Comparison of ENCODE assay signal across 1 cellular context in the genomic region with DNA sequence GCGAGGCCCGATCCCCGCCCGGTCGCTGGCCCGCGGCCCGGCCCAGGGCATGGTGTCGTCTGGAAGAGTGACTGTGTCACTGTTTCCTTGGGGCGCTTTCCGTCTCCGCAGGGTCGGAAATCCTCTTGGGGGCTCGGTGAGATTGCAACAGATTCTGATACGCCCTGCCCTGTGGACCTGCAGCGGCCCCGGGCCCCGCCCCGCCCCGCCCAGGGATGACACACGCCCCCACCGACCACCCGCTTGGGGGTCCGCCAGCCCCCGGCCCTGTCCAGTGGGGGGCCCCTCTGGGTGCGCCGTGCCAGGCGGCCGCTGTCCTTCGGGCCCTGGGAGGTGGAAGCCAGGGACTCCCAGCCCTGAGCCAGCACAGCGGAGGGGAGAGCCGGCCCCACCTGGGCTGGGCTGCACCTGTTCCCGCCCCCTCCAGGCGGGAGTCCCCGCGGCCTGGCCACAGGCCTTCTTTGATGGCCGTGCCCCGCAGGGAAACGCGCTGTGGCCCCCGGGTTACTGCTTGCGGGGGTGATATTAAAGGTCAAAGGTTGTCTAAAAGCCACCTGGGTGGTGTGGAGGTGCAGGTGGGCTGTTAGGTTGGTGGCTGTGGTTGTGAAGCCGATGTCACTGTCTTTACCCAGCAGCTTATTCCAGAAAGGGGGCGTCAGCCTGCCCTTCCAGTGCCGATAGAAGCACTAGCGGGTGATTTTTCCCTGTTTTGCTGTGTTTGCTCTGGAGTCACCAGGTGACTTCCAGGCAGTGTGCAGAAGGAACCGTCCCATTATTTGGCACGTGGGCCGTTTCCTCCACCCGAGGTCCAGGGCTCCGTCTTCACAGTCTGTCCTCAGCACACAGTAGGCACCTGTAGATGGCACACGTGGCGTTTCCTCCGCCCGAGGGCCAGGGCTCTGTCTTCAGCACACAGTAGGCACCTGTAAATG.
TF ChIP-seq lines count a peak whose summit lies in the region.

No MANE protein-coding gene starts in this region.

TF ChIP-seq in IMR-90, 13 proteins besides CTCF, POLR2A, EP300 and RAD21:
- TF ChIP-seq CHD1 (IDR thresholded peaks at IDR 0.05; ENCODE audit: low read depth, low read length), result no peak
- no peak for TF ChIP-seq NFE2L2 (IDR thresholded peaks at IDR 0.05; ENCODE audit: low read depth, low read length)
- TF ChIP-seq FOS (IDR thresholded peaks at IDR 0.05; ENCODE audit: low read depth, low read length), result no peak
TF ChIP-seq in IMR-90: peak in this region for 0.
